Comparison of ENCODE assay signal across 8 cellular contexts in the genomic region with DNA sequence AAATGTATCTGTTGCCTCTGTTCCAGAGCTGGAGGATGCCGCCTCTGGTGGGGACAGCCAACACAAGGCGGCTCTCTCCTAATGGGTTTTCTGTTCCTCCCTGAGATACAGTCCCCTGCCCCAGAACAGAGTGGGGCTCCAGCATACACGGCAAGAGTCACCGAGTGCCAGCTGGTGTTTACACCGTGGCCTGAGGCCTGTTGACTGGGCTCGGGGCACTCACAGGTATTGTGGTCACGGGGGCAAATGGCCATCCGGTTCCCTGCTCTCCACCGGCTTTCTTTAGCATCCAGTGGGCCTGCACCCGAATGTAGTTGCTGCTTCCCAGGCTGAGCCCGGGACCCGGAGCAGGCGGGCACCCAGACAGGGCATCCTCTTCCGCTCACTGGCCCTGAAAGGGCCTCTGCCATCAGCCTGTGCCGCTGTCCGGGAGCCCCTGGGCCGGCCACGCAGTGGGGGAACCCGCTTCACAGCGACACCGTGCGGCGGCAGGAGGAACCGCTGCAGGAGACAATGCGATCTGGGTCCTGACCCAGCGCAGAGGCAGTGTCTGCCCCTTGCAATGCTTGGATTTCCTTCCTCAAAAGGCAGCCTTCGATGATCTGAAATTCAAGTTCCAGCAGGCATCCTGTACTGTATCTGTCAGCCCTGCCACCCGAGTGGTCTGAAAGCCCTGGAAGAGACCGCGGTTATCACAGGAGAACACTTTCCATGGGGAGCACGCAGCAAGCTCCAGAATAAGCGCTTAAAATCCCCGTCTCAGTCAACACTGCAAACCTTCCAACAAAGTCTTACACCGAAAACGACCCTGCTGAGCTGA.
DNase-seq lines count a peak whose midpoint lies in the region; ATAC-seq and TF ChIP-seq lines count a peak whose summit lies in the region.

No MANE protein-coding gene starts in this region.

- TF ChIP-seq CTCF in C4-2B (conservative IDR thresholded peaks at IDR 0.05): peak; percentile 97
- peak; percentile 96 for TF ChIP-seq CTCF in HFF-Myc (IDR thresholded peaks at IDR 0.05; ENCODE audit: low read depth, low read length, missing control alignments)

- no peak for ATAC-seq in HG02571 (IDR thresholded peaks at IDR 0.05; ENCODE audit: unreplicated experiment)
- no peak for ATAC-seq in HG02588 (IDR thresholded peaks at IDR 0.05; ENCODE audit: unreplicated experiment)

- no peak overlapping the region for H3K4me3 ChIP-seq in HFF-Myc (replicated peaks; ENCODE audit: low read depth, low read length)

- no peak overlapping the region for H3K27ac ChIP-seq in C4-2B

- DNase-seq in HFF-Myc (ENCODE audit: extremely low read depth, low read depth): no peak
- peak; percentile 18 for DNase-seq in T-helper 22 cell (ENCODE audit: low read depth)
- DNase-seq in anterior cingulate cortex (lab: John Stamatoyannopoulos, UW): peak in 40 of 58 donors; percentile 3 to 62 (median 22)
- peak in 39 of 51 donors; percentile 3 to 75 (median 40) for DNase-seq in hypothalamus (lab: John Stamatoyannopoulos, UW)
- peak; percentile 75 for DNase-seq in stimulated activated CD4-positive, alpha-beta T cell treated with anti-CD3 and anti-CD28 coated beads, Interleukin-15, amount 100 ng/mL, for 24 hours
